1 cellular context compared by ENCODE assay signal in the genomic region with DNA sequence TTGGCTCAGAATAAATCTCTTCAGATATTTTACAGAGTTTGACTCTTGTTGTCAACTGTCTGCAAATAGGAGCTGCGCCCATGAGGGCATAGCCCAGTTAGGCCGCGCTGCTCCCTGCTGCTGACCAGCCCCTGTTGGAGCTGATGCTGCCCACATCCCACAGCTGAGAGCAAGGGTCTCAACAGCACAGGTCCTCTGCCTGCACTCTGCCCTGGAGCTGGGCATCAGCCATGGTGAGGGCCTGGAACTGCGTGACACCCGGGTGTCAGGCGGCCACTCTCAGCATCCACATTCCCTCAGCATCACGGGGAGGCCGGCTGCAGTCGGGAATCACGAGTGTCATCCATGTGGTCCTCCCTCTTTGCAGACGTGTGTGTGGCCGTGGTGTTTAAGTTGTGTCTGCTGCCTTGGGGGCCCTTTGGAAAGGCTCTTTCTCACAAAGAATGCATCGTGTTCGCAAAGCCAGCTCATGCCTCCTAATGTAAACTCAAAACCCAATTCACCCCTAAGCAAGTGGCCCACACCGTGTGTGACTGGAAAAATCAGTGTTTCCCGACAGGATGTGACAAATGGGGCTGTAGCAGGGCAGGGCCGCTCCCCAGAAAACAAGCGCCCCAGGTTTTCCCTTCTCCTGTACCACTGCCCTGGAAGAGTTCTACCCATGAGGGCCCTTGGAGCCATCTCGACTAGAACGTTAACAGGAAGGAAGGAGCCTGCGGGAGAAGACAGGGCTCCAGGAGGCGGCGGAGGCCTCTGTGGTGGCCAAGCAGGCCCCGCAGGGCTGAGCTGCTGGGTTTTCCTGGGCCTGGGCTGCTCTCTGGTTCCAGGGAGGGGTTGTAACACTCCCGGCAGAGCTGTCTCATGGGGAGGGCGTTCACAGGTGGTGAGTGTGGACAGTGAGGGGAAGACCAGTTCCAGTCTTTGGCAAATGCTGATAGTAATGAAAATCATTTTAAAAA.
TF ChIP-seq lines count a peak whose summit lies in the region.

No MANE protein-coding gene starts in this region.

TF ChIP-seq in GM23338, 12 proteins besides CTCF, POLR2A, EP300 and RAD21 (continued from another document):
- no peak for TF ChIP-seq CREB1 (CRISPR knock-in tag; IDR thresholded peaks at IDR 0.05; ENCODE audit: low read depth)
- TF ChIP-seq, protein P1, sequence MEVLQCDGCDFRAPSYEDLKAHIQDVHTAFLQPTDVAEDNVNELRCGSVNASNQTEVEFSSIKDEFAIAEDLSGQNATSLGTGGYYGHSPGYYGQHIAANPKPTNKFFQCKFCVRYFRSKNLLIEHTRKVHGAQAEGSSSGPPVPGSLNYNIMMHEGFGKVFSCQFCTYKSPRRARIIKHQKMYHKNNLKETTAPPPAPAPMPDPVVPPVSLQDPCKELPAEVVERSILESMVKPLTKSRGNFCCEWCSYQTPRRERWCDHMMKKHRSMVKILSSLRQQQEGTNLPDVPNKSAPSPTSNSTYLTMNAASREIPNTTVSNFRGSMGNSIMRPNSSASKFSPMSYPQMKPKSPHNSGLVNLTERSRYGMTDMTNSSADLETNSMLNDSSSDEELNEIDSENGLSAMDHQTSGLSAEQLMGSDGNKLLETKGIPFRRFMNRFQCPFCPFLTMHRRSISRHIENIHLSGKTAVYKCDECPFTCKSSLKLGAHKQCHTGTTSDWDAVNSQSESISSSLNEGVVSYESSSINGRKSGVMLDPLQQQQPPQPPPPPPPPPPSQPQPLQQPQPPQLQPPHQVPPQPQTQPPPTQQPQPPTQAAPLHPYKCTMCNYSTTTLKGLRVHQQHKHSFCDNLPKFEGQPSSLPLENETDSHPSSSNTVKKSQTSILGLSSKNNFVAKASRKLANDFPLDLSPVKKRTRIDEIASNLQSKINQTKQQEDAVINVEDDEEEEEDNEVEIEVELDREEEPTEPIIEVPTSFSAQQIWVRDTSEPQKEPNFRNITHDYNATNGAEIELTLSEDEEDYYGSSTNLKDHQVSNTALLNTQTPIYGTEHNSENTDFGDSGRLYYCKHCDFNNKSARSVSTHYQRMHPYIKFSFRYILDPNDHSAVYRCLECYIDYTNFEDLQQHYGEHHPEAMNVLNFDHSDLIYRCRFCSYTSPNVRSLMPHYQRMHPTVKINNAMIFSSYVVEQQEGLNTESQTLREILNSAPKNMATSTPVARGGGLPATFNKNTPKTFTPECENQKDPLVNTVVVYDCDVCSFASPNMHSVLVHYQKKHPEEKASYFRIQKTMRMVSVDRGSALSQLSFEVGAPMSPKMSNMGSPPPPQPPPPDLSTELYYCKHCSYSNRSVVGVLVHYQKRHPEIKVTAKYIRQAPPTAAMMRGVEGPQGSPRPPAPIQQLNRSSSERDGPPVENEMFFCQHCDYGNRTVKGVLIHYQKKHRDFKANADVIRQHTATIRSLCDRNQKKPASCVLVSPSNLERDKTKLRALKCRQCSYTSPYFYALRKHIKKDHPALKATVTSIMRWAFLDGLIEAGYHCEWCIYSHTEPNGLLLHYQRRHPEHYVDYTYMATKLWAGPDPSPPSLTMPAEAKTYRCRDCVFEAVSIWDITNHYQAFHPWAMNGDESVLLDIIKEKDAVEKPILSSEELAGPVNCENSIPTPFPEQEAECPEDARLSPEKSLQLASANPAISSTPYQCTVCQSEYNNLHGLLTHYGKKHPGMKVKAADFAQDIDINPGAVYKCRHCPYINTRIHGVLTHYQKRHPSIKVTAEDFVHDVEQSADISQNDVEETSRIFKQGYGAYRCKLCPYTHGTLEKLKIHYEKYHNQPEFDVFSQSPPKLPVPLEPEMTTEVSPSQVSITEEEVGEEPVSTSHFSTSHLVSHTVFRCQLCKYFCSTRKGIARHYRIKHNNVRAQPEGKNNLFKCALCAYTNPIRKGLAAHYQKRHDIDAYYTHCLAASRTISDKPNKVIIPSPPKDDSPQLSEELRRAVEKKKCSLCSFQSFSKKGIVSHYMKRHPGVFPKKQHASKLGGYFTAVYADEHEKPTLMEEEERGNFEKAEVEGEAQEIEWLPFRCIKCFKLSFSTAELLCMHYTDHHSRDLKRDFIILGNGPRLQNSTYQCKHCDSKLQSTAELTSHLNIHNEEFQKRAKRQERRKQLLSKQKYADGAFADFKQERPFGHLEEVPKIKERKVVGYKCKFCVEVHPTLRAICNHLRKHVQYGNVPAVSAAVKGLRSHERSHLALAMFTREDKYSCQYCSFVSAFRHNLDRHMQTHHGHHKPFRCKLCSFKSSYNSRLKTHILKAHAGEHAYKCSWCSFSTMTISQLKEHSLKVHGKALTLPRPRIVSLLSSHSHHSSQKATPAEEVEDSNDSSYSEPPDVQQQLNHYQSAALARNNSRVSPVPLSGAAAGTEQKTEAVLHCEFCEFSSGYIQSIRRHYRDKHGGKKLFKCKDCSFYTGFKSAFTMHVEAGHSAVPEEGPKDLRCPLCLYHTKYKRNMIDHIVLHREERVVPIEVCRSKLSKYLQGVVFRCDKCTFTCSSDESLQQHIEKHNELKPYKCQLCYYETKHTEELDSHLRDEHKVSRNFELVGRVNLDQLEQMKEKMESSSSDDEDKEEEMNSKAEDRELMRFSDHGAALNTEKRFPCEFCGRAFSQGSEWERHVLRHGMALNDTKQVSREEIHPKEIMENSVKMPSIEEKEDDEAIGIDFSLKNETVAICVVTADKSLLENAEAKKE (CRISPR knock-in tag; IDR thresholded peaks at IDR 0.05): no peak
- TF ChIP-seq NANOG (IDR thresholded peaks at IDR 0.05; ENCODE audit: borderline replicate concordance): no peak
- TF ChIP-seq EZH2phosphoT487 (IDR thresholded peaks at IDR 0.05; ENCODE audit: unreplicated experiment): no peak
- TF ChIP-seq, protein P2, sequence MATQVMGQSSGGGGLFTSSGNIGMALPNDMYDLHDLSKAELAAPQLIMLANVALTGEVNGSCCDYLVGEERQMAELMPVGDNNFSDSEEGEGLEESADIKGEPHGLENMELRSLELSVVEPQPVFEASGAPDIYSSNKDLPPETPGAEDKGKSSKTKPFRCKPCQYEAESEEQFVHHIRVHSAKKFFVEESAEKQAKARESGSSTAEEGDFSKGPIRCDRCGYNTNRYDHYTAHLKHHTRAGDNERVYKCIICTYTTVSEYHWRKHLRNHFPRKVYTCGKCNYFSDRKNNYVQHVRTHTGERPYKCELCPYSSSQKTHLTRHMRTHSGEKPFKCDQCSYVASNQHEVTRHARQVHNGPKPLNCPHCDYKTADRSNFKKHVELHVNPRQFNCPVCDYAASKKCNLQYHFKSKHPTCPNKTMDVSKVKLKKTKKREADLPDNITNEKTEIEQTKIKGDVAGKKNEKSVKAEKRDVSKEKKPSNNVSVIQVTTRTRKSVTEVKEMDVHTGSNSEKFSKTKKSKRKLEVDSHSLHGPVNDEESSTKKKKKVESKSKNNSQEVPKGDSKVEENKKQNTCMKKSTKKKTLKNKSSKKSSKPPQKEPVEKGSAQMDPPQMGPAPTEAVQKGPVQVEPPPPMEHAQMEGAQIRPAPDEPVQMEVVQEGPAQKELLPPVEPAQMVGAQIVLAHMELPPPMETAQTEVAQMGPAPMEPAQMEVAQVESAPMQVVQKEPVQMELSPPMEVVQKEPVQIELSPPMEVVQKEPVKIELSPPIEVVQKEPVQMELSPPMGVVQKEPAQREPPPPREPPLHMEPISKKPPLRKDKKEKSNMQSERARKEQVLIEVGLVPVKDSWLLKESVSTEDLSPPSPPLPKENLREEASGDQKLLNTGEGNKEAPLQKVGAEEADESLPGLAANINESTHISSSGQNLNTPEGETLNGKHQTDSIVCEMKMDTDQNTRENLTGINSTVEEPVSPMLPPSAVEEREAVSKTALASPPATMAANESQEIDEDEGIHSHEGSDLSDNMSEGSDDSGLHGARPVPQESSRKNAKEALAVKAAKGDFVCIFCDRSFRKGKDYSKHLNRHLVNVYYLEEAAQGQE (IDR thresholded peaks at IDR 0.05; ENCODE audit: unreplicated experiment): no peak
- TF ChIP-seq JUNB (IDR thresholded peaks at IDR 0.05; ENCODE audit: unreplicated experiment): no peak
- TF ChIP-seq POLR2AphosphoS5 (IDR thresholded peaks at IDR 0.05; ENCODE audit: low read depth): no peak
- no peak for TF ChIP-seq ZNF114 (CRISPR knock-in tag; IDR thresholded peaks at IDR 0.05)
